ENCODE assay signal across 16 cellular contexts in genomic region chr11:17610402-17610894, GRCh38.
"Had no signal": no experiment of that assay in that cellular context is flagged by ENCODE, and none has a peak within 500 bp of the region (broad histone marks: within the 10 kb centered on the region; RNA-seq: fewer than 3 reads in every experiment).

No MANE protein-coding gene starts in this region.

- H3K36me3 ChIP-seq: lower lobe of right lung had no signal

- H3K4me3 Mint-ChIP-seq: dendritic cell treated with granulocyte-macrophage colony-stimulating factor and Interleukin-4, amounts not matched to agents 40 ng/mL and 50 ng/mL, for 4 days; endodermal cell; natural killer cell; stimulated activated naive CD8-positive, alpha-beta T cell treated with anti-CD3 and anti-CD28 coated beads, Interleukin-15, Interleukin-2, amounts not matched to agents 100 ng/mL and 50 ng/mL, for 24 hours; WTC11 had no signal

- H3K36me3 Mint-ChIP-seq: natural killer cell, WTC11 had no signal

- H3K9me3 ChIP-seq: lower lobe of right lung, psoas muscle had no signal

- H3K27ac Mint-ChIP-seq: dendritic cell treated with granulocyte-macrophage colony-stimulating factor and Interleukin-4, amounts not matched to agents 40 ng/mL and 50 ng/mL, for 4 days; endodermal cell; natural killer cell; stimulated activated naive CD8-positive, alpha-beta T cell treated with anti-CD3 and anti-CD28 coated beads, Interleukin-15, Interleukin-2, amounts not matched to agents 100 ng/mL and 50 ng/mL, for 24 hours; WTC11 had no signal

- H3K27ac ChIP-seq: lower lobe of right lung, psoas muscle had no signal

- H3K4me3 ChIP-seq: lower lobe of right lung, psoas muscle had no signal

- H3K4me1 ChIP-seq: lower lobe of right lung, psoas muscle had no signal

- DNase-seq: activated CD4-positive, alpha-beta T cell treated with anti-CD3 and anti-CD28 coated beads, Interleukin-2, amount 50 U/mL, for 1 hour; activated naive CD4-positive, alpha-beta T cell treated with Interleukin-2 at 50 U/mL for 16 hours; endodermal cell; erythroblast; hippocampal formation; kidney glomerular epithelial cell; lower lobe of right lung; natural killer cell; nucleus accumbens; Right ventricle myocardium superior; stimulated activated CD4-positive, alpha-beta T cell treated with anti-CD3 and anti-CD28 coated beads, Interleukin-12 subunit alpha, Interleukin-12 subunit beta, amount 100 ng/mL, for 4 hours had no signal

- H3K4me1 Mint-ChIP-seq: endodermal cell, natural killer cell had no signal

- H3K9me3 Mint-ChIP-seq: dendritic cell treated with granulocyte-macrophage colony-stimulating factor and Interleukin-4, amounts not matched to agents 40 ng/mL and 50 ng/mL, for 4 days; endodermal cell; natural killer cell; stimulated activated naive CD8-positive, alpha-beta T cell treated with anti-CD3 and anti-CD28 coated beads, Interleukin-15, Interleukin-2, amounts not matched to agents 100 ng/mL and 50 ng/mL, for 24 hours; WTC11 had no signal

- ATAC-seq: lower lobe of right lung, natural killer cell, psoas muscle, SK-N-SH treated with all-trans-retinoic acid at 6 μM for 48 hours, WTC11 had no signal
